ENCODE assay signal across 23 cellular contexts in genomic region chr16:8391219-8391757, GRCh38.
"Had no signal": no experiment of that assay in that cellular context is flagged by ENCODE, and none has a peak within 500 bp of the region (broad histone marks: within the 10 kb centered on the region; RNA-seq: fewer than 3 reads in every experiment).

No MANE protein-coding gene starts in this region.

- DNase-seq: activated CD4-positive, alpha-beta memory T cell treated with anti-CD3 and anti-CD28 coated beads for 36 hours; activated CD4-positive, alpha-beta T cell treated with anti-CD3 and anti-CD28 coated beads, Interleukin-2, amount 10 ng/mL, durations not matched to agents 7 days and 5 days; activated CD4-positive, CD25-positive, alpha-beta regulatory T cell; activated CD8-positive, alpha-beta memory T cell treated with anti-CD3 and anti-CD28 coated beads for 24 hours; activated gamma-delta T cell; activated naive CD4-positive, alpha-beta T cell treated with anti-CD3 and anti-CD28 coated beads, Interleukin-2, amount 50 U/mL, for 16 hours; activated naive CD8-positive, alpha-beta T cell treated with anti-CD3 and anti-CD28 coated beads, Interleukin-2, amount 10 ng/mL, durations not matched to agents 7 days and 5 days; activated T-cell treated with anti-CD3 and anti-CD28 coated beads, Interleukin-2, amount 50 U/mL, for 48 hours; adrenal gland; anterior cingulate cortex; MM.1S; NCI-H1105; NCI-H1436; NCI-H1694 treated with DMSO at 0.1 percent for 48 hours; NCI-H2029 treated with DMSO at 0.1 percent for 48 hours; NCI-H524; PC-3; T-helper 1 cell had no signal

- H3K4me3 ChIP-seq: adrenal gland, SK-N-MC had no signal

- H3K4me3 Mint-ChIP-seq: activated CD4-positive, alpha-beta memory T cell treated with anti-CD3 and anti-CD28 coated beads for 36 hours; activated CD4-positive, alpha-beta T cell treated with anti-CD3 and anti-CD28 coated beads, Interleukin-2, amount 10 ng/mL, durations not matched to agents 7 days and 5 days; activated naive CD8-positive, alpha-beta T cell treated with anti-CD3 and anti-CD28 coated beads, Interleukin-2, amount 10 ng/mL, durations not matched to agents 7 days and 5 days; activated T-helper 17 cell treated with anti-CD3 and anti-CD28 coated beads, Interleukin-2, amount 50 U/mL, for 72 hours; central memory CD8-positive, alpha-beta T cell had no signal

- H3K36me3 Mint-ChIP-seq: activated CD4-positive, alpha-beta memory T cell treated with anti-CD3 and anti-CD28 coated beads for 36 hours; activated naive CD8-positive, alpha-beta T cell treated with anti-CD3 and anti-CD28 coated beads, Interleukin-2, amount 10 ng/mL, durations not matched to agents 7 days and 5 days had no signal

- H3K27me3 ChIP-seq: adrenal gland had no signal

- H3K27ac Mint-ChIP-seq: activated CD4-positive, alpha-beta memory T cell treated with anti-CD3 and anti-CD28 coated beads for 36 hours; activated CD4-positive, alpha-beta T cell treated with anti-CD3 and anti-CD28 coated beads, Interleukin-2, amount 10 ng/mL, durations not matched to agents 7 days and 5 days; activated naive CD8-positive, alpha-beta T cell treated with anti-CD3 and anti-CD28 coated beads, Interleukin-2, amount 10 ng/mL, durations not matched to agents 7 days and 5 days; activated T-helper 17 cell treated with anti-CD3 and anti-CD28 coated beads, Interleukin-2, amount 50 U/mL, for 72 hours had no signal

- H3K4me1 ChIP-seq: adrenal gland had no signal

- ATAC-seq: activated T-helper 17 cell treated with anti-CD3 and anti-CD28 coated beads, Interleukin-2, amount 50 U/mL, for 72 hours; PC-3; Right ventricle myocardium inferior had no signal

- H3K9me3 ChIP-seq: adrenal gland had no signal

- H3K36me3 ChIP-seq: adrenal gland had no signal

- H3K9me3 Mint-ChIP-seq: activated naive CD8-positive, alpha-beta T cell treated with anti-CD3 and anti-CD28 coated beads, Interleukin-2, amount 10 ng/mL, durations not matched to agents 7 days and 5 days had no signal

- H3K27ac ChIP-seq: adrenal gland, SK-N-MC, VCaP had no signal

- H3K4me1 Mint-ChIP-seq: activated CD4-positive, alpha-beta T cell treated with anti-CD3 and anti-CD28 coated beads, Interleukin-2, amount 10 ng/mL, durations not matched to agents 7 days and 5 days; activated naive CD8-positive, alpha-beta T cell treated with anti-CD3 and anti-CD28 coated beads, Interleukin-2, amount 10 ng/mL, durations not matched to agents 7 days and 5 days; activated T-helper 17 cell treated with anti-CD3 and anti-CD28 coated beads, Interleukin-2, amount 50 U/mL, for 72 hours; central memory CD8-positive, alpha-beta T cell had no signal

- H3K27me3 Mint-ChIP-seq: activated CD4-positive, alpha-beta memory T cell treated with anti-CD3 and anti-CD28 coated beads for 36 hours; activated CD4-positive, alpha-beta T cell treated with anti-CD3 and anti-CD28 coated beads, Interleukin-2, amount 10 ng/mL, durations not matched to agents 7 days and 5 days; activated naive CD8-positive, alpha-beta T cell treated with anti-CD3 and anti-CD28 coated beads, Interleukin-2, amount 10 ng/mL, durations not matched to agents 7 days and 5 days; activated T-helper 17 cell treated with anti-CD3 and anti-CD28 coated beads, Interleukin-2, amount 50 U/mL, for 72 hours; central memory CD8-positive, alpha-beta T cell had no signal
